In genomic region chr7:88344956-88345832, GRCh38 we compare ENCODE assay signal across 9 cellular contexts. TPM values are rescaled to one million over a fixed set of nuclear protein-coding genes. Genes with fewer than 3 reads are reported as not detected.
DNase-seq lines count a peak whose midpoint lies in the region; ATAC-seq and TF ChIP-seq lines count a peak whose summit lies in the region.
"Had no signal": no experiment of that assay in that cellular context is flagged by ENCODE, and none has a peak within 500 bp of the region (broad histone marks: within the 10 kb centered on the region; RNA-seq: fewer than 3 reads in every experiment).

No MANE protein-coding gene starts in this region.

- DNase-seq in D341Med (ENCODE audit: low spot score) (peak; percentile 80), NCI-H524 treated with DMSO at 0.1 percent for 48 hours (lab: John Stamatoyannopoulos, UW) (peak; percentile 43), colonic mucosa (peak; percentile 31), medulla oblongata (ENCODE audit: extremely low spot score) (peak; percentile 55), Karpas-422 (no peak)

- H3K9me2 ChIP-seq in Karpas-422 (replicated peaks; ENCODE audit: insufficient read depth, low read length): no peaks in the 10 kb centered on the region

- H4K20me1 ChIP-seq in Karpas-422 (ENCODE audit: insufficient read depth, low read depth, low read length): no peaks in the 10 kb centered on the region

- H3K27me3 ChIP-seq in colonic mucosa: no peaks in the 10 kb centered on the region
- no peaks in the 10 kb centered on the region; the same call in 1 of the 2 replicates for H3K27me3 ChIP-seq in Karpas-422 (ENCODE audit: low read length)

- H3K36me3 ChIP-seq in colonic mucosa (no peaks in the 10 kb centered on the region), Karpas-422 (ENCODE audit: insufficient read depth, low read length) (no peaks in the 10 kb centered on the region)

- H3K27ac ChIP-seq in colonic mucosa (no peak overlapping the region), Karpas-422 (ENCODE audit: low read length) (no peak overlapping the region)

- H3K4me3 ChIP-seq in colonic mucosa (no peak overlapping the region), Karpas-422 (ENCODE audit: low read length) (no peak overlapping the region)

- TF ChIP-seq CTCF in colonic mucosa (IDR thresholded peaks at IDR 0.05): peak; percentile 54

- ATAC-seq in GM21723 (IDR thresholded peaks at IDR 0.05; ENCODE audit: unreplicated experiment): peak; percentile 63
- no peak for ATAC-seq in GM18867 (IDR thresholded peaks at IDR 0.05; ENCODE audit: unreplicated experiment)
- no peak for ATAC-seq in HG03108 (IDR thresholded peaks at IDR 0.05; ENCODE audit: unreplicated experiment)

- no peaks in the 10 kb centered on the region for H3K9me3 ChIP-seq in colonic mucosa
- no peaks in the 10 kb centered on the region for H3K9me3 ChIP-seq in Karpas-422 (ENCODE audit: low read length)

- no peaks in the 10 kb centered on the region for H3K79me2 ChIP-seq in Karpas-422 (ENCODE audit: low read length)

- no peak overlapping the region for H3K4me2 ChIP-seq in Karpas-422 (ENCODE audit: low read depth, low read length, poor library complexity, severe bottlenecking)

- H2AFZ ChIP-seq in Karpas-422 (ENCODE audit: low read length): no peak overlapping the region

- H3K9ac ChIP-seq in colonic mucosa (ENCODE audit: low read depth in 2 of 2, low read length in 2 of 2) (no peak overlapping the region), Karpas-422 (ENCODE audit: low read length) (no peak overlapping the region)

- intact Hi-C loops in colonic mucosa (cut with DNase I): no loop called here

- H3K4me1 ChIP-seq in colonic mucosa (no peaks in the 10 kb centered on the region), Karpas-422 (ENCODE audit: low read length) (no peaks in the 10 kb centered on the region)

RNA-seq across cellular contexts. Expression of gene STEAP4, which starts 38.5 kb away (rescaled TPM):
- 1 to 10 TPM; 3.1 to 3.5 TPM for total RNA-seq in colonic mucosa
- total RNA-seq in Karpas-422 (2014; rRNA removed; shearing (Covaris generic); ENCODE audit: low replicate concordance): not detected in 2 replicates
- total RNA-seq: glomerular endothelial cell had no signal
